Comparison of ENCODE assay signal across 31 cellular contexts in genomic region chr17:33028778-33029177, GRCh38. TPM values are rescaled to one million over a fixed set of nuclear protein-coding genes. Genes with fewer than 3 reads are reported as not detected.
"Had no signal": no experiment of that assay in that cellular context is flagged by ENCODE, and none has a peak within 500 bp of the region (broad histone marks: within the 10 kb centered on the region; RNA-seq: fewer than 3 reads in every experiment).

No MANE protein-coding gene starts in this region.

- H3K4me2 ChIP-seq: neural progenitor cell had no signal

- H3K4me1 ChIP-seq: adrenal gland, body of pancreas, colonic mucosa, gastroesophageal sphincter, lower lobe of right lung, neural progenitor cell, sigmoid colon, uterus had no signal

- H3K4me3 ChIP-seq: adrenal gland, body of pancreas, colonic mucosa, gastroesophageal sphincter, lower lobe of right lung, neural progenitor cell, sigmoid colon, uterus had no signal

- H3K27ac ChIP-seq: adrenal gland, body of pancreas, colonic mucosa, gastroesophageal sphincter, lower lobe of right lung, neural progenitor cell, sigmoid colon, uterus had no signal

- H3K27me3 ChIP-seq: body of pancreas, colonic mucosa, neural progenitor cell, uterus had no signal

- FAIRE-seq: endometrium, kidney, small intestine had no signal

- H3K9me3 ChIP-seq: adrenal gland, body of pancreas, colonic mucosa, gastroesophageal sphincter, lower lobe of right lung, sigmoid colon, uterus had no signal

- DNase-seq: activated CD4-positive, alpha-beta T cell treated with anti-CD3 and anti-CD28 coated beads for 4 hours; activated CD4-positive, alpha-beta T cell treated with anti-CD3 and anti-CD28 coated beads, Interleukin-2, amount 50 U/mL, for 48 hours; activated CD4-positive, CD25-positive, alpha-beta regulatory T cell; activated CD8-positive, alpha-beta memory T cell treated with anti-CD3 and anti-CD28 coated beads for 24 hours; activated effector memory CD4-positive, alpha-beta T cell treated with Interleukin-2 at 50 U/mL for 16 hours; activated naive CD4-positive, alpha-beta T cell treated with anti-CD3 and anti-CD28 coated beads for 36 hours; activated naive CD8-positive, alpha-beta T cell treated with anti-CD3 and anti-CD28 coated beads for 36 hours; aorta; body of pancreas; colonic mucosa; effector CD8-positive, alpha-beta T cell; erythroblast; hippocampal formation; kidney; lower lobe of right lung; mesenchymal stem cell; naive thymus-derived CD8-positive, alpha-beta T cell; occipital lobe; posterior cingulate gyrus; sigmoid colon; small intestine; stimulated activated CD4-positive, alpha-beta T cell treated with anti-CD3 and anti-CD28 coated beads, Interleukin-4, amount 100 ng/mL, for 24 hours; uterus had no signal

- H3K36me3 ChIP-seq: adrenal gland, colonic mucosa, gastroesophageal sphincter, lower lobe of right lung, neural progenitor cell, sigmoid colon, uterus had no signal

- ATAC-seq: body of pancreas; gastroesophageal sphincter; left lobe of liver; lower lobe of right lung; naive thymus-derived CD8-positive, alpha-beta T cell; stimulated activated effector memory CD8-positive, alpha-beta T cell treated with anti-CD3 and anti-CD28 coated beads, Interleukin-12 subunit alpha, Interleukin-12 subunit beta, amount 100 ng/mL, for 72 hours had no signal

RNA-seq across cellular contexts. Expression of gene SPACA3, which starts 37.1 kb away (rescaled TPM):
- total RNA-seq: activated naive CD4-positive, alpha-beta T cell treated with anti-CD3 and anti-CD28 coated beads for 36 hours; activated naive CD8-positive, alpha-beta T cell treated with anti-CD3 and anti-CD28 coated beads for 36 hours; adrenal gland; aorta; dermis microvascular lymphatic vessel endothelial cell; gastroesophageal sphincter; kidney; left lobe of liver; lower lobe of right lung; naive thymus-derived CD8-positive, alpha-beta T cell; occipital lobe; sigmoid colon; subcutaneous adipose tissue; uterus had no signal
- polyA plus RNA-seq: aorta; naive thymus-derived CD8-positive, alpha-beta T cell; sigmoid colon had no signal
